Comparison of ENCODE assay signal across 12 cellular contexts in genomic region chr2:190984595-190984994, GRCh38. TPM values are rescaled to one million over a fixed set of nuclear protein-coding genes. Genes with fewer than 3 reads are reported as not detected.
DNase-seq lines count a peak whose midpoint lies in the region; ATAC-seq and TF ChIP-seq lines count a peak whose summit lies in the region.
"Had no signal": no experiment of that assay in that cellular context is flagged by ENCODE, and none has a peak within 500 bp of the region (broad histone marks: within the 10 kb centered on the region; RNA-seq: fewer than 3 reads in every experiment).

No MANE protein-coding gene starts in this region.

- no peak overlapping the region for H3K4me3 Mint-ChIP-seq in CD8-positive, alpha-beta memory T cell
- H3K4me3 Mint-ChIP-seq: neural crest cell had no signal

- peak overlapping the region; percentile 23 for H3K9ac ChIP-seq in mesenchymal stem cell (ENCODE audit: low read length)

- TF ChIP-seq CTCF in astrocyte of the cerebellum (IDR thresholded peaks at IDR 0.05; ENCODE audit: low read depth, low read length, missing control alignments) = no peak
- no peak for TF ChIP-seq CTCF in ascending aorta (IDR thresholded peaks at IDR 0.05)
- TF ChIP-seq CTCF in GM20000 (IDR thresholded peaks at IDR 0.05; ENCODE audit: extremely low read depth, missing control alignments) = no peak

- no peak overlapping the region for H3K23ac ChIP-seq in mesenchymal stem cell (ENCODE audit: low read length in 2 of 2)

- no peaks in the 10 kb centered on the region for H3K9me3 Mint-ChIP-seq in CD8-positive, alpha-beta memory T cell
- H3K9me3 Mint-ChIP-seq: neural crest cell had no signal

- peaks cover 11 to 28% (median 25%) of the 10 kb centered on the region in 3 donors for H3K4me1 Mint-ChIP-seq in CD8-positive, alpha-beta memory T cell
- H3K4me1 Mint-ChIP-seq: neural crest cell had no signal

- H2BK120ac ChIP-seq in mesenchymal stem cell (ENCODE audit: low read depth, low read length) = no peak overlapping the region

- H3K27me3 ChIP-seq in CD8-positive, alpha-beta memory T cell (ENCODE audit: insufficient read depth, low read length, poor library complexity, severe bottlenecking) = no peaks in the 10 kb centered on the region
- H3K27me3 ChIP-seq in mesenchymal stem cell (ENCODE audit: control insufficient read depth in 1 of 2, insufficient read depth in 1 of 2, low read length in 2 of 2) (no peaks in the 10 kb centered on the region), ascending aorta (no peaks in the 10 kb centered on the region), aorta (ENCODE audit: control insufficient read depth in 1 of 2, insufficient read depth in 2 of 2, low read length in 1 of 2) (no peaks in the 10 kb centered on the region)

- peaks cover 17 to 98% (median 42%) of the 10 kb centered on the region in 3 donors for H3K36me3 Mint-ChIP-seq in CD8-positive, alpha-beta memory T cell

- H3K18ac ChIP-seq in mesenchymal stem cell (ENCODE audit: low read depth in 1 of 2, low read length in 2 of 2) = no peak overlapping the region

- H3K27me3 Mint-ChIP-seq in CD8-positive, alpha-beta memory T cell = no peaks in the 10 kb centered on the region

- H2AFZ ChIP-seq in mesenchymal stem cell (ENCODE audit: low read depth, low read length) = no peak overlapping the region

- H2AK5ac ChIP-seq in mesenchymal stem cell (ENCODE audit: low read length, severe bottlenecking) = no peak overlapping the region

- H3K4me3 ChIP-seq in CD8-positive, alpha-beta memory T cell (ENCODE audit: low read length) = no peak overlapping the region
- no peak overlapping the region for H3K4me3 ChIP-seq in astrocyte of the cerebellum (ENCODE audit: low read depth, low read length)
- H3K4me3 ChIP-seq in mesenchymal stem cell (ENCODE audit: insufficient read depth in 1 of 2, low read depth in 1 of 2, low read length in 2 of 2) = no peak overlapping the region
- no peak overlapping the region for H3K4me3 ChIP-seq in ascending aorta
- no peak overlapping the region for H3K4me3 ChIP-seq in aorta (ENCODE audit: low read length in 2 of 2)

- DNase-seq in CD8-positive, alpha-beta memory T cell = no peak
- peak; percentile 89 for DNase-seq in HT1080 (ENCODE audit: low read depth)
- DNase-seq in astrocyte of the cerebellum (ENCODE audit: low read depth) = peak; percentile 74
- DNase-seq in mesenchymal stem cell = no peak
- DNase-seq in ascending aorta (ENCODE audit: low spot score in 2 of 2) = no peak
- no peak for DNase-seq in aorta
- no peak for DNase-seq in GM20000 (ENCODE audit: low spot score)
- DNase-seq: caudate nucleus, DND-41, NCI-H524 treated with DMSO at 0.1 percent for 48 hours had no signal

- 92% methylated on average over 5 of the region's 5 CpGs for WGBS in mesenchymal stem cell
- 76 to 77% methylated on average over 5 of the region's 5 CpGs for WGBS in aorta, 2 donors

- H3K79me1 ChIP-seq in mesenchymal stem cell (replicated peaks; ENCODE audit: low read length, poor library complexity, severe bottlenecking) = peaks cover 17% of the 10 kb centered on the region

- no peak overlapping the region for H3K4ac ChIP-seq in mesenchymal stem cell (ENCODE audit: low read depth in 1 of 2, low read length in 2 of 2)

- no peak overlapping the region for H4K91ac ChIP-seq in mesenchymal stem cell (ENCODE audit: low read length)

- H3K27ac Mint-ChIP-seq in CD8-positive, alpha-beta memory T cell = peak overlapping the region; percentile 18 to 81 (median 60)

- in situ Hi-C loops in astrocyte of the cerebellum (cut with HindIII; ENCODE audit: low sequenced_read_pairs) = no loop called here

- H3K4me1 ChIP-seq in CD8-positive, alpha-beta memory T cell (ENCODE audit: insufficient read depth, low read length) = peaks cover 20% of the 10 kb centered on the region
- H3K4me1 ChIP-seq in mesenchymal stem cell (ENCODE audit: control insufficient read depth, insufficient read depth, low read depth, low read length) = peaks cover 9% of the 10 kb centered on the region
- H3K4me1 ChIP-seq in ascending aorta = peaks cover 0 to 9% of the 10 kb centered on the region in 2 donors
- H3K4me1 ChIP-seq in aorta (ENCODE audit: control insufficient read depth in 1 of 2, insufficient read depth in 2 of 2, low read length in 2 of 2) = no peaks in the 10 kb centered on the region

- intact Hi-C loops in ascending aorta (cut with DNase I) (no loop called here), aorta (cut with DNase I) (no loop called here)

- H2BK15ac ChIP-seq in mesenchymal stem cell (ENCODE audit: low read depth, poor library complexity, severe bottlenecking) = no peak overlapping the region

- H3K9me3 ChIP-seq in CD8-positive, alpha-beta memory T cell (ENCODE audit: low read length) = no peaks in the 10 kb centered on the region
- H3K9me3 ChIP-seq in mesenchymal stem cell (ENCODE audit: control insufficient read depth, low read length) (no peaks in the 10 kb centered on the region), ascending aorta (no peaks in the 10 kb centered on the region), aorta (ENCODE audit: control insufficient read depth, low read length) (no peaks in the 10 kb centered on the region)

- no peak overlapping the region for H2BK12ac ChIP-seq in mesenchymal stem cell (ENCODE audit: low read length in 2 of 2)

- POLR2A ChIA-PET in CD8-positive, alpha-beta memory T cell (lab: Charles Lee) = no interaction called here

- no peak for ATAC-seq in aorta (ENCODE audit: low FRiP score)
- no peak for ATAC-seq in HG02798 (IDR thresholded peaks at IDR 0.05; ENCODE audit: poor library complexity, unreplicated experiment)

- CTCF ChIA-PET in CD8-positive, alpha-beta memory T cell (lab: Charles Lee) = interaction anchor here (0.7 kb wide), 1 partner anchor 27 kb away, joined by 3 read pairs; no protein-coding TSS in a partner anchor

- H3K27ac ChIP-seq in CD8-positive, alpha-beta memory T cell (ENCODE audit: low read depth, low read length) = no peak overlapping the region
- no peak overlapping the region for H3K27ac ChIP-seq in mesenchymal stem cell (ENCODE audit: low read length, poor library complexity, severe bottlenecking)
- H3K27ac ChIP-seq in ascending aorta = no peak overlapping the region
- no peak overlapping the region for H3K27ac ChIP-seq in aorta (ENCODE audit: low read depth in 1 of 2, low read length in 2 of 2)

- H3K4me2 ChIP-seq in mesenchymal stem cell (ENCODE audit: low read length, poor library complexity, severe bottlenecking) = no peak overlapping the region

- H3K36me3 ChIP-seq in CD8-positive, alpha-beta memory T cell (ENCODE audit: insufficient read depth, low read length) = peaks cover 98% of the 10 kb centered on the region
- H3K36me3 ChIP-seq in mesenchymal stem cell (ENCODE audit: control insufficient read depth in 1 of 2, insufficient read depth in 2 of 2, low read depth in 1 of 2, low read length in 2 of 2) = peaks cover 55 to 100% of the 10 kb centered on the region in 2 experiments
- peaks cover 74 to 95% of the 10 kb centered on the region in 2 donors for H3K36me3 ChIP-seq in ascending aorta
- H3K36me3 ChIP-seq in aorta (ENCODE audit: control insufficient read depth in 1 of 2, insufficient read depth in 2 of 2, low read length in 1 of 2) = peaks cover 3 to 18% of the 10 kb centered on the region in 2 donors

- H2BK5ac ChIP-seq in mesenchymal stem cell (ENCODE audit: low read depth, low read length, poor library complexity, severe bottlenecking) = no peak overlapping the region

- no peak overlapping the region for H3K14ac ChIP-seq in mesenchymal stem cell (ENCODE audit: low read length in 2 of 2)

- H4K8ac ChIP-seq in mesenchymal stem cell (ENCODE audit: low read length) = no peak overlapping the region

RNA-seq across cellular contexts. Expression of gene STAT1, which starts 29.4 kb away (rescaled TPM):
- 100 to 1,000 TPM; 142 to 145 TPM for total RNA-seq in CD8-positive, alpha-beta memory T cell
- 173 TPM for polyA plus RNA-seq in CD8-positive, alpha-beta memory T cell
- total RNA-seq in HT1080 (2014; rRNA removed; shearing (Covaris generic)) = 29.6 and 30.7 TPM in 2 replicates
- polyA plus RNA-seq in HT1080 (2015; cell fraction: cytosol; rRNA removed) = 29.5 and 37.3 TPM in 2 replicates
- polyA plus RNA-seq in HT1080 (2015; cell fraction: nucleus; rRNA removed) = 73.2 and 74.6 TPM in 2 replicates
- 77.9 TPM for polyA plus RNA-seq in mesenchymal stem cell (2013, experiment 1 of 2)
- polyA plus RNA-seq in mesenchymal stem cell (2013, experiment 2 of 2) = 78.1 TPM
- total RNA-seq in ascending aorta (13.0 TPM), aorta (10 to 100 TPM; 69.1 to 70.7 TPM)
- 10 to 100 TPM; 30.1 to 42.4 TPM for polyA plus RNA-seq in aorta

Comparison
In these comparisons a context has a peak if more than half of its experiments do, and no peak if none do; other contexts are left out.
1. DNase-seq: peak in HT1080 (single experiment) and astrocyte of the cerebellum (single experiment); none in CD8-positive, alpha-beta memory T cell (0 of 5), mesenchymal stem cell (single experiment), ascending aorta (0 of 2), aorta (0 of 2) and GM20000 (single experiment).